9 cellular contexts compared by ENCODE assay signal in the genomic region with DNA sequence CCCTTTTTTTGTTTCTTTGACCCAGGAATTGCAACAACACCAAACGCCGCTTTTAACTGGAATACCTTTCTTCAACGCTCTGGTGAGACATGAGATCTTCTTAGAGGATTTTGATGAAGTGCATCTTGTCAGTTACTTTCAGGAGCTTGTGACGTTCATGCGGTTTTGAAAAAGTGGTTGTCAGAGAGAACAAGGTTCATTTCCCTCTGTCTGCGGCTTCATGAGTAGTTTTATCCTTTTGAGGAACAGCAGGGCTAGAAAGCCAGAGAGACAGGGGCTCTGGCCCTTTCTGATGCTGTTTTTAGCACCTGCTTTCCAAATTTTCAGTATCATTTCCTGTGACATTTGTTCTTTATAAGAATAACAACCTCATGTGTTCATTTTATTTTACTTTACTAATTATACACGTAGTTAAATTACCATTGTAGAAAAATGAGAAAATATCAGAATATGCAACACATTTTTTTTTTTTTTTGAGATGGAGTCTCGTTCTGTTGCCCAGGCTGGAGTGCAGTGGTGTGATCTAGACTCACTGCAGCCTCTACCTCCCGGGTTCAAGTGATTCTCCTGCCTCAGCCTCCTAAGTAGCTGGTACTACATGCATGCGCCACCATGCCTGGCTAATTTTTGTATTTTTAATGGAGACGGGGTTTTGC.
DNase-seq lines count a peak whose midpoint lies in the region; ATAC-seq and TF ChIP-seq lines count a peak whose summit lies in the region.
"Had no signal": no experiment of that assay in that cellular context is flagged by ENCODE, and none has a peak within 500 bp of the region (broad histone marks: within the 10 kb centered on the region; RNA-seq: fewer than 3 reads in every experiment).

No MANE protein-coding gene starts in this region.

- H3K27ac Mint-ChIP-seq in activated naive CD8-positive, alpha-beta T cell: peak overlapping the region; percentile 67

- H3K36me3 Mint-ChIP-seq in activated naive CD8-positive, alpha-beta T cell: no peaks in the 10 kb centered on the region

- no peak for TF ChIP-seq CTCF in GM10266 (IDR thresholded peaks at IDR 0.05; ENCODE audit: control insufficient read depth, insufficient read depth, low read depth, missing control alignments)
- TF ChIP-seq CTCF in brain microvascular endothelial cell (IDR thresholded peaks at IDR 0.05; ENCODE audit: low read depth, low read length, missing control alignments): no peak

- peak overlapping the region; percentile 17 for H3K4me3 Mint-ChIP-seq in activated naive CD8-positive, alpha-beta T cell
- H3K4me3 Mint-ChIP-seq: neural crest cell had no signal

- H3K4me1 Mint-ChIP-seq in activated naive CD8-positive, alpha-beta T cell (ENCODE audit: low read depth): peaks cover 25% of the 10 kb centered on the region
- H3K4me1 Mint-ChIP-seq: neural crest cell had no signal

- peak; percentile 87 for ATAC-seq in GM19468 (IDR thresholded peaks at IDR 0.05; ENCODE audit: extremely low read depth, unreplicated experiment)
- ATAC-seq in HG03469 (IDR thresholded peaks at IDR 0.05; ENCODE audit: unreplicated experiment): peak; percentile 97

- no peaks in the 10 kb centered on the region for H3K27me3 Mint-ChIP-seq in activated naive CD8-positive, alpha-beta T cell

- H3K4me3 ChIP-seq in brain microvascular endothelial cell (ENCODE audit: low read depth, low read length): no peak overlapping the region

- H3K9me3 Mint-ChIP-seq in activated naive CD8-positive, alpha-beta T cell (ENCODE audit: low read depth): no peaks in the 10 kb centered on the region
- H3K9me3 Mint-ChIP-seq: neural crest cell had no signal

- H3K27me3 ChIP-seq in brain microvascular endothelial cell (replicated peaks): no peaks in the 10 kb centered on the region

- no peak overlapping the region for H3K27ac ChIP-seq in brain microvascular endothelial cell

- no peaks in the 10 kb centered on the region for H3K36me3 ChIP-seq in brain microvascular endothelial cell (replicated peaks)

- in situ Hi-C loops in brain microvascular endothelial cell (cut with HindIII; ENCODE audit: low pct_ligation_motif_present, low sequenced_read_pairs): no loop called here

- intact Hi-C loops in cardiac septum (cut with DNase I): no loop called here

- DNase-seq in GM10266 (ENCODE audit: extremely low spot score) (peak; percentile 56), cardiac septum (ENCODE audit: low spot score) (no peak), brain microvascular endothelial cell (no peak), COR-L47 (lab: John Stamatoyannopoulos, UW) (no peak), germinal center (ENCODE audit: low spot score) (no peak)
